In the genomic region with DNA sequence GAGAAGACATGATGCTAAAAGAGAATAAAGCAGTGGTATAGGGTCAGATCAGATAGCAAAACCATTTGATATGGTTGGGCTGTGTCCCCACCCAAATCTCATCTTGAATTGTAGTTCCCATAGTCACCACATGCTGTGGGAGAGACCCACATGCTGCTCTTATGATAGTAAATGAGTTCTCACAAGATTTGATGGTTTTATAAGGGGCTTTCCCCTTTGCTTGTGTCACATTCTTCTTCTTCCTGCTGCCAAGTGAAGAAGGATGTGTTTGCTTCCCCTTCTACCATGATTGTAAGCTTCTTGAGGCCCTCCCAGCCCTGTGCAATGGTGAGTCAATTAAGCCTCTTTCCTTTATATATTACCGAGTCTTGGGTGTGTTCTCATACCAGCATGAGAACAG, we compare ENCODE assay signal across 26 cellular contexts.
"Had no signal": no experiment of that assay in that cellular context is flagged by ENCODE, and none has a peak within 500 bp of the region (broad histone marks: within the 10 kb centered on the region; RNA-seq: fewer than 3 reads in every experiment).

No MANE protein-coding gene starts in this region.

- H3K27me3 Mint-ChIP-seq: dendritic cell treated with granulocyte-macrophage colony-stimulating factor and Interleukin-4, amounts not matched to agents 40 ng/mL and 50 ng/mL, for 4 days; naive B cell had no signal

- H3K27ac ChIP-seq: colonic mucosa, esophagus muscularis mucosa, foreskin keratinocyte, gastroesophageal sphincter, heart right ventricle, left lung, prostate gland, sigmoid colon, stomach, thyroid gland had no signal

- H3K4me1 ChIP-seq: colonic mucosa, foreskin keratinocyte, gastroesophageal sphincter, left lung, prostate gland, sigmoid colon, thyroid gland had no signal

- ATAC-seq: foreskin keratinocyte; gastroesophageal sphincter; heart right ventricle; left cardiac atrium; left lung; mucosa of descending colon; right cardiac atrium; stimulated activated effector memory CD8-positive, alpha-beta T cell treated with anti-CD3 and anti-CD28 coated beads, Interleukin-12 subunit alpha, Interleukin-12 subunit beta, amount 100 ng/mL, for 72 hours had no signal

- H3K4me3 ChIP-seq: colonic mucosa, esophagus muscularis mucosa, gastroesophageal sphincter, heart right ventricle, left lung, mucosa of descending colon, prostate gland, sigmoid colon, stomach, thyroid gland had no signal

- DNase-seq: colonic mucosa; effector CD8-positive, alpha-beta T cell; foreskin keratinocyte; heart right ventricle; hippocampal formation; left cardiac atrium; left lung; mesenchymal stem cell; mucosa of descending colon; naive B cell; nephron progenitor cell; nucleus accumbens; right cardiac atrium; sigmoid colon; stimulated activated CD4-positive, alpha-beta T cell treated with anti-CD3 and anti-CD28 coated beads, Interleukin-2, amount 100 ng/mL, for 24 hours; stimulated activated CD4-positive, alpha-beta T cell treated with anti-CD3 and anti-CD28 coated beads, Interleukin-4, amount 100 ng/mL, for 24 hours; stimulated activated naive CD4-positive, alpha-beta T cell treated with Interleukin-2 at 50 U/mL for 16 hours; stomach; thyroid gland; trophoblast cell had no signal

- H3K36me3 ChIP-seq: colonic mucosa, left lung, prostate gland, sigmoid colon, thyroid gland had no signal

- H3K27me3 ChIP-seq: colonic mucosa, esophagus muscularis mucosa, foreskin keratinocyte, gastroesophageal sphincter, heart right ventricle, left lung, sigmoid colon, stomach, thyroid gland had no signal

- H3K36me3 Mint-ChIP-seq: mesothelial cell of epicardium; stimulated activated effector memory CD8-positive, alpha-beta T cell treated with anti-CD3 and anti-CD28 coated beads, Interleukin-12 subunit alpha, Interleukin-12 subunit beta, amount 100 ng/mL, for 72 hours had no signal

- H3K9me3 Mint-ChIP-seq: nephron progenitor cell had no signal

- H3K9me3 ChIP-seq: colonic mucosa, esophagus muscularis mucosa, gastroesophageal sphincter, mucosa of descending colon, prostate gland, stomach, thyroid gland had no signal

- H3K4me1 Mint-ChIP-seq: nephron progenitor cell had no signal

- H3K27ac Mint-ChIP-seq: dendritic cell treated with granulocyte-macrophage colony-stimulating factor and Interleukin-4, amounts not matched to agents 40 ng/mL and 50 ng/mL, for 4 days; mesothelial cell of epicardium; naive B cell; nephron progenitor cell; stimulated activated effector memory CD8-positive, alpha-beta T cell treated with anti-CD3 and anti-CD28 coated beads, Interleukin-12 subunit alpha, Interleukin-12 subunit beta, amount 100 ng/mL, for 72 hours had no signal

- H3K4me3 Mint-ChIP-seq: dendritic cell treated with granulocyte-macrophage colony-stimulating factor and Interleukin-4, amounts not matched to agents 40 ng/mL and 50 ng/mL, for 4 days; mesothelial cell of epicardium; naive B cell; nephron progenitor cell; stimulated activated effector memory CD8-positive, alpha-beta T cell treated with anti-CD3 and anti-CD28 coated beads, Interleukin-12 subunit alpha, Interleukin-12 subunit beta, amount 100 ng/mL, for 72 hours had no signal
